8 cellular contexts compared by ENCODE assay signal in the genomic region with DNA sequence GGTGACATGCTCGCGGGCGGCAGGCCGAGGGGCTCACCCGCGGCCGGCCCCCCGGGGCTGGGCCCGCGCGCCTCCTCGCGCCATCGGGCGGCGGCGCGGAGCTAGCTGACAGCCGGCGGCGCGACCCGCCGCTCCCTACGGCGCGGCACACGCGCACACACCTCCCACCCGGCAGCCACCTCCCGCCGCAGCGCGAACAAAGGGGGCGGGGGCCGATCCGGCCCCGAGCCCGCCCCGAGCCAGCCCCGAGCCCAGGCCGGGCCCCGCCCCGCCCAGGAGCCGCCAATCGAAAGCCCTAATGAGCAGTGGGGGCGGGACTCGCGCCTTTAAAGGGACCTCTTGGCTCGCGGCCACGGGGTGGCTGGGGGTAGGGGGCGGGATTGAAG. TPM values are rescaled to one million over a fixed set of nuclear protein-coding genes. Genes with fewer than 3 reads are reported as not detected.
DNase-seq lines count a peak whose midpoint lies in the region; ATAC-seq and TF ChIP-seq lines count a peak whose summit lies in the region.

A gene with protein sequence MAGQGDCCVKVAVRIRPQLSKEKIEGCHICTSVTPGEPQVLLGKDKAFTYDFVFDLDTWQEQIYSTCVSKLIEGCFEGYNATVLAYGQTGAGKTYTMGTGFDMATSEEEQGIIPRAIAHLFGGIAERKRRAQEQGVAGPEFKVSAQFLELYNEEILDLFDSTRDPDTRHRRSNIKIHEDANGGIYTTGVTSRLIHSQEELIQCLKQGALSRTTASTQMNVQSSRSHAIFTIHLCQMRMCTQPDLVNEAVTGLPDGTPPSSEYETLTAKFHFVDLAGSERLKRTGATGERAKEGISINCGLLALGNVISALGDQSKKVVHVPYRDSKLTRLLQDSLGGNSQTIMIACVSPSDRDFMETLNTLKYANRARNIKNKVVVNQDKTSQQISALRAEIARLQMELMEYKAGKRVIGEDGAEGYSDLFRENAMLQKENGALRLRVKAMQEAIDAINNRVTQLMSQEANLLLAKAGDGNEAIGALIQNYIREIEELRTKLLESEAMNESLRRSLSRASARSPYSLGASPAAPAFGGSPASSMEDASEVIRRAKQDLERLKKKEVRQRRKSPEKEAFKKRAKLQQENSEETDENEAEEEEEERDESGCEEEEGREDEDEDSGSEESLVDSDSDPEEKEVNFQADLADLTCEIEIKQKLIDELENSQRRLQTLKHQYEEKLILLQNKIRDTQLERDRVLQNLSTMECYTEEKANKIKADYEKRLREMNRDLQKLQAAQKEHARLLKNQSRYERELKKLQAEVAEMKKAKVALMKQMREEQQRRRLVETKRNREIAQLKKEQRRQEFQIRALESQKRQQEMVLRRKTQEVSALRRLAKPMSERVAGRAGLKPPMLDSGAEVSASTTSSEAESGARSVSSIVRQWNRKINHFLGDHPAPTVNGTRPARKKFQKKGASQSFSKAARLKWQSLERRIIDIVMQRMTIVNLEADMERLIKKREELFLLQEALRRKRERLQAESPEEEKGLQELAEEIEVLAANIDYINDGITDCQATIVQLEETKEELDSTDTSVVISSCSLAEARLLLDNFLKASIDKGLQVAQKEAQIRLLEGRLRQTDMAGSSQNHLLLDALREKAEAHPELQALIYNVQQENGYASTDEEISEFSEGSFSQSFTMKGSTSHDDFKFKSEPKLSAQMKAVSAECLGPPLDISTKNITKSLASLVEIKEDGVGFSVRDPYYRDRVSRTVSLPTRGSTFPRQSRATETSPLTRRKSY (N-terminal part only) (minus strand): TSS at position 198 of the 386 bp plus-strand sequence. CDS start 331 bp downstream, outside the sequence.

- intact Hi-C loops in mammary epithelial cell (cut with micrococcal nuclease) = no loop called here

- dilution Hi-C loops in mammary epithelial cell (cut with HindIII; ENCODE audit: low sequenced_read_pairs) = no loop called here

- no peak within 1 kb of the TSS for H3K27ac ChIP-seq in mammary epithelial cell (ENCODE audit: insufficient read depth, low read depth, low read length)

- in situ Hi-C loops in mammary epithelial cell (cut with MboI; ENCODE audit: low sequenced_read_pairs in 2 of 2) = no loop called here

- no CpG with 5 or more reads among the region's 53 CpGs for WGBS in mammary epithelial cell (ENCODE audit: low coverage, missing lambda C conversion rate)

- peak within 1 kb of the TSS; percentile 54 for H2AFZ ChIP-seq in mammary epithelial cell (ENCODE audit: low read depth, low read length)

- peak; percentile 53 for ATAC-seq in HG02943 (IDR thresholded peaks at IDR 0.05; ENCODE audit: low read depth, unreplicated experiment)

- no peaks in the 10 kb centered on the region for H3K27me3 ChIP-seq in mammary epithelial cell (ENCODE audit: insufficient read depth, low read length)

- no peak for TF ChIP-seq CTCF in WI38 (IDR thresholded peaks at IDR 0.05; ENCODE audit: low read depth, low read length)
- no peak for TF ChIP-seq CTCF in mammary epithelial cell (conservative IDR thresholded peaks at IDR 0.05 in 1 of 2, IDR thresholded peaks at IDR 0.05 in 1 of 2; ENCODE audit: extremely low read depth in 1 of 2, insufficient read depth in 1 of 2, low read depth in 1 of 2, low read length in 2 of 2)

- DNase-seq in NCI-H187 (lab: John Stamatoyannopoulos, UW) (peak; percentile 24 to 49), NCI-H187 treated with DMSO at 0.1 percent for 48 hours (lab: John Stamatoyannopoulos, UW) (no peak), NCI-H2029 treated with DMSO at 0.1 percent for 48 hours (lab: John Stamatoyannopoulos, UW) (peak; percentile 11), mammary epithelial cell (peak; percentile 43), kidney glomerular epithelial cell (lab: John Stamatoyannopoulos, UW) (peak; percentile 21)
- DNase-seq in stimulated activated CD4-positive, alpha-beta T cell treated with anti-CD3 and anti-CD28 coated beads, Interleukin-1b, Interleukin-23, amount 100 ng/mL, for 4 hours (ENCODE audit: low read depth in 2 of 2) = peak; percentile 85 to 90

- peak within 1 kb of the TSS; percentile 28 for H3K4me3 ChIP-seq in WI38 (ENCODE audit: low read depth, low read length)
- peak within 1 kb of the TSS in 2 of 3 experiments; percentile 41 for H3K4me3 ChIP-seq in mammary epithelial cell (replicated peaks in 1 of 3; ENCODE audit: insufficient read depth in 1 of 3, low read depth in 2 of 3, low read length in 3 of 3)

- no peaks in the 10 kb centered on the region for H4K20me1 ChIP-seq in mammary epithelial cell (ENCODE audit: insufficient read depth, low read length)

- H3K9ac ChIP-seq in mammary epithelial cell (ENCODE audit: insufficient read depth, low read length) = no peak within 1 kb of the TSS

- H3K4me2 ChIP-seq in mammary epithelial cell (ENCODE audit: insufficient read depth, low read depth, low read length) = peak within 1 kb of the TSS; percentile 93

- BruUV-seq in mammary epithelial cell (replicated peaks; lab: Mats Ljungman, UMichigan) = no TSS peak

- peaks cover 5% of the 10 kb centered on the region for H3K4me1 ChIP-seq in mammary epithelial cell (ENCODE audit: insufficient read depth, low read length)

- H3K36me3 ChIP-seq in mammary epithelial cell (ENCODE audit: insufficient read depth, low read length) = no peaks in the 10 kb centered on the region

- CTCF ChIA-PET in mammary epithelial cell (lab: Charles Lee; ENCODE audit: low non-redundant PET) = interaction anchor here (0.6 kb wide), 1 partner anchor 464 kb away, joined by 3 read pairs; no protein-coding TSS in a partner anchor

- no peaks in the 10 kb centered on the region for H3K79me2 ChIP-seq in mammary epithelial cell (ENCODE audit: insufficient read depth, low read length)

- no peaks in the 10 kb centered on the region for H3K9me3 ChIP-seq in mammary epithelial cell (replicated peaks; ENCODE audit: insufficient read depth, low read length)

RNA-seq across cellular contexts. Expression of the gene that starts here (rescaled TPM):
- under 1 TPM; 0.33 to 0.78 TPM for total RNA-seq in mammary epithelial cell
- polyA plus RNA-seq in mammary epithelial cell = 0.12 TPM
- 0.62 TPM for polyA minus RNA-seq in mammary epithelial cell

Comparison
In these comparisons a context has a peak if more than half of its experiments do, and no peak if none do; other contexts are left out.
1. Peak in DNase-seq, H3K4me3 ChIP-seq and H3K4me2 ChIP-seq in mammary epithelial cell; RNA of the gene not detected or under 1 TPM.